ENCODE assay signal across 8 cellular contexts in the genomic region with DNA sequence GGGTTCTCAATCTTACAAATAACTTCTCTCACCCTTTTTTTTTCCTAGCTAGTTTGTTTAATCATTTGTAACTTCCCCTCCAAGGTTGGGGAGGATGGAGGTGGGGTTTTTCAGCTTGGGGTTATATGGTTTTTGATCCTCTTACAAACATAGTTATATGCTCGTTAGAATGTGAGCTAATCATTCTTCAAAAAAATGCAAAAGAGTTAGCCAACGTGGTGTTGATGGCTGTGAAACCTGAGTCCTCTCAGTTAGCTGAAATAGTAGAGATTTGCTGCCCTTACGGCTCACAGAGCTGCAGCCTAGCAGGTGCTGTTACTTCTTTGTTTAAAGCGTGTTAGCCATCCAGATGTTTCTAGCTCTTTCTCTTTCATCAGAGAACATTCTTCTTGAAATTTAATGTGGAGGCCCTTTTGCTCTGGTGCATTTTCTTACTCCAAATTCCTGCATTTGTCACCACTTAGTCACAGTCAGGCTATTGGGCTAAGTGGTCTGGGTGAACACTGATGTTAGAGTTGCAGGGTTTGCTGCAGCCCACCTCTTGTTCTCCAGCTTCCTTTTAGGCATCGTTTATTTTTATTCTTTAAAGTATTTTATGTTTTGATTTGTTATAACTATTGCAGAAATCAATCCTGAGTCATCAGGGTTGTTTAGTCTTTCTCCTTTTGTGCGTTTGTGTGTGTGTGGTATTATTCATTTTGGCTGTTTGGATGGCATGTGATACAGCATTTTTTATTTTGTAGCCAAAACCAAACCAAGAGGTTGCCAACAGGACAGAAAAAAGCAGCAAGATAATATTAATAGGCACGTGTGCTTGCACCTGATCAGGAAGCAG. TPM values are rescaled to one million over a fixed set of nuclear protein-coding genes. Genes with fewer than 3 reads are reported as not detected.
DNase-seq lines count a peak whose midpoint lies in the region; ATAC-seq and TF ChIP-seq lines count a peak whose summit lies in the region.

No MANE protein-coding gene starts in this region.

- H3K4me3 Mint-ChIP-seq in immature natural killer cell: no peak overlapping the region

- no peak overlapping the region for H3K27ac ChIP-seq in foreskin keratinocyte

- no peaks in the 10 kb centered on the region for H3K27me3 Mint-ChIP-seq in immature natural killer cell (ENCODE audit: low read depth in 3 of 3)

- no peak for TF ChIP-seq CTCF in foreskin keratinocyte (conservative IDR thresholded peaks at IDR 0.05)

- H3K27ac Mint-ChIP-seq in immature natural killer cell: peak overlapping the region in 1 of 6 donors; percentile 8

- ATAC-seq in GM21526 (IDR thresholded peaks at IDR 0.05; ENCODE audit: low FRiP score, unreplicated experiment) (peak; percentile 68), foreskin keratinocyte (peak; percentile 77)

- no peaks in the 10 kb centered on the region for H3K9me3 Mint-ChIP-seq in immature natural killer cell

- H3K4me1 Mint-ChIP-seq in immature natural killer cell: peaks cover 1 to 12% of the 10 kb centered on the region in 2 donors

- no peaks in the 10 kb centered on the region for H3K36me3 Mint-ChIP-seq in immature natural killer cell

- H3K4me1 ChIP-seq in foreskin keratinocyte: peaks cover 13% of the 10 kb centered on the region

- no peaks in the 10 kb centered on the region for H3K27me3 ChIP-seq in foreskin keratinocyte

- DNase-seq in GM03348 (ENCODE audit: low spot score) (peak; percentile 60), HT1080 (ENCODE audit: low read depth) (peak; percentile 70), foreskin keratinocyte (peak in 1 of 2 donors; percentile 61), NCI-H2227 (lab: John Stamatoyannopoulos, UW; ENCODE audit: unreplicated experiment) (no peak), immature natural killer cell (no peak), NCI-H1105 (lab: John Stamatoyannopoulos, UW) (no peak)
- no peak for DNase-seq in stimulated activated CD8-positive, alpha-beta memory T cell treated with anti-CD3 and anti-CD28 coated beads, Interleukin-4, amount 100 ng/mL, for 48 hours

RNA-seq across cellular contexts. Expression of gene LIMS1, which starts 41.1 kb away (rescaled TPM):
- 92.3 and 132 TPM in 2 replicates for total RNA-seq in HT1080 (2014; rRNA removed; shearing (Covaris generic))
- polyA plus RNA-seq in HT1080 (2015; cell fraction: cytosol; rRNA removed): 69.5 and 98.7 TPM in 2 replicates
- 36.1 and 49.5 TPM in 2 replicates for polyA plus RNA-seq in HT1080 (2015; cell fraction: nucleus; rRNA removed)
- 46.4 and 65.6 TPM in 2 replicates for total RNA-seq in foreskin keratinocyte
- polyA plus RNA-seq in foreskin keratinocyte (14.7 and 16.4 TPM in 2 replicates), immature natural killer cell (10 to 100 TPM; 31.3 to 64.7 (median 60.6) TPM)

Comparison
In these comparisons a context has a peak if more than half of its experiments do, and no peak if none do; other contexts are left out.
1. DNase-seq: peak in GM03348 (single experiment) and HT1080 (single experiment); none in NCI-H2227 (single experiment), immature natural killer cell (0 of 3), stimulated activated CD8-positive, alpha-beta memory T cell treated with anti-CD3 and anti-CD28 coated beads, Interleukin-4, amount 100 ng/mL, for 48 hours (single experiment) and NCI-H1105 (single experiment).